ENCODE assay signal across 12 cellular contexts in genomic region chr9:132194508-132194907, GRCh38. TPM values are rescaled to one million over a fixed set of nuclear protein-coding genes. Genes with fewer than 3 reads are reported as not detected.
A peak's percentile ranks its signal among the peaks of the same experiment; 100 is the strongest.
DNase-seq lines count a peak whose midpoint lies in the region; ATAC-seq and TF ChIP-seq lines count a peak whose summit lies in the region.
"Had no signal": no experiment of that assay in that cellular context is flagged by ENCODE, and none has a peak within 500 bp of the region (broad histone marks: within the 10 kb centered on the region; RNA-seq: fewer than 3 reads in every experiment).

No MANE protein-coding gene starts in this region.

- H2AFZ ChIP-seq in smooth muscle cell (ENCODE audit: low read depth), result no peak overlapping the region
- H2AFZ ChIP-seq: GM23338 had no signal

- TF ChIP-seq CTCF in smooth muscle cell (IDR thresholded peaks at IDR 0.05; ENCODE audit: borderline replicate concordance, insufficient read depth, poor library complexity, severe bottlenecking), result no peak

- no peak overlapping the region for H3K4me3 ChIP-seq in BLaER1
- H3K4me3 ChIP-seq in BLaER1 treated with 17β-estradiol and CSF1 and Interleukin-3, amounts not matched to agents 10 nM and 100 nM, result no peak overlapping the region
- H3K4me3 ChIP-seq in smooth muscle cell, result no peak overlapping the region
- H3K4me3 ChIP-seq: A549, GM23338 had no signal

- H3K27me3 ChIP-seq in BLaER1 (no peaks in the 10 kb centered on the region), smooth muscle cell (ENCODE audit: low read depth) (no peaks in the 10 kb centered on the region)
- H3K27me3 ChIP-seq in BLaER1 treated with 17β-estradiol and CSF1 and Interleukin-3, amounts not matched to agents 10 nM and 100 nM, result 0 out of 22 replicates have a peak, but pooled peaks cover 0 to 4% (median 0%) of the 10 kb centered on the region in 11 experiments
- H3K27me3 ChIP-seq: BE2C had no signal

- H3K27ac ChIP-seq in BLaER1, result no peak overlapping the region
- H3K27ac ChIP-seq in BLaER1 treated with 17β-estradiol and CSF1 and Interleukin-3, amounts not matched to agents 10 nM and 100 nM, result no peak overlapping the region
- H3K27ac ChIP-seq in cingulate gyrus (ENCODE audit: low read depth, low read length), result peak overlapping the region; percentile 98
- peak overlapping the region; percentile 97 for H3K27ac ChIP-seq in substantia nigra (ENCODE audit: low read depth, low read length, poor library complexity, severe bottlenecking)
- no peak overlapping the region for H3K27ac ChIP-seq in smooth muscle cell (ENCODE audit: low read depth)
- H3K27ac ChIP-seq: A549 had no signal

- no peaks in the 10 kb centered on the region for H3K79me2 ChIP-seq in smooth muscle cell (ENCODE audit: low read depth)

- H3K4me2 ChIP-seq in BLaER1 (peak overlapping the region; percentile 66), smooth muscle cell (no peak overlapping the region)
- peak overlapping the region in 9 of 11 experiments; percentile 37 to 78 (median 56); a peak in 18 of 22 replicates for H3K4me2 ChIP-seq in BLaER1 treated with 17β-estradiol and CSF1 and Interleukin-3, amounts not matched to agents 10 nM and 100 nM
- H3K4me2 ChIP-seq: A549, GM23338 had no signal

- H3K9me3 ChIP-seq in BLaER1 (peaks cover 6% of the 10 kb centered on the region; the same call in 1 of the 2 replicates), smooth muscle cell (replicated peaks; ENCODE audit: low read depth) (no peaks in the 10 kb centered on the region)
- H3K9me3 ChIP-seq in BLaER1 treated with 17β-estradiol and CSF1 and Interleukin-3, amounts not matched to agents 10 nM and 100 nM (replicated peaks in 1 of 11), result peaks cover 0 to 14% (median 5%) of the 10 kb centered on the region in 11 experiments; a peak in 10 of 22 replicates
- H3K9me3 ChIP-seq: Caco-2 had no signal

- H3K9ac ChIP-seq in BLaER1, result no peak overlapping the region
- H3K9ac ChIP-seq in BLaER1 treated with 17β-estradiol and CSF1 and Interleukin-3, amounts not matched to agents 10 nM and 100 nM, result peak overlapping the region in 2 of 11 experiments; percentile 8 to 23; a peak in 1 of 22 replicates
- no peak overlapping the region for H3K9ac ChIP-seq in smooth muscle cell (ENCODE audit: low read depth)

- H3F3A ChIP-seq in smooth muscle cell (ENCODE audit: low read depth), result no peaks in the 10 kb centered on the region

- peaks cover 2% of the 10 kb centered on the region; the same call in 1 of the 2 replicates for H4K20me1 ChIP-seq in BLaER1
- peaks cover 0 to 42% (median 0%) of the 10 kb centered on the region in 11 experiments; a peak in 5 of 22 replicates for H4K20me1 ChIP-seq in BLaER1 treated with 17β-estradiol and CSF1 and Interleukin-3, amounts not matched to agents 10 nM and 100 nM
- H4K20me1 ChIP-seq in smooth muscle cell (ENCODE audit: low read depth), result no peaks in the 10 kb centered on the region

- H3K4me1 ChIP-seq in BLaER1 (peaks cover 62% of the 10 kb centered on the region), smooth muscle cell (ENCODE audit: low read depth) (no peaks in the 10 kb centered on the region)
- peaks cover 8 to 61% (median 52%) of the 10 kb centered on the region in 10 experiments for H3K4me1 ChIP-seq in BLaER1 treated with 17β-estradiol and CSF1 and Interleukin-3, amounts not matched to agents 10 nM and 100 nM
- H3K4me1 ChIP-seq: A549, BE2C, Caco-2 had no signal

- WGBS in smooth muscle cell (ENCODE audit: low lambda C conversion rate), result 86% methylated on average over 8 of the region's 8 CpGs

- H3K36me3 ChIP-seq in BLaER1 (peaks cover 19% of the 10 kb centered on the region), smooth muscle cell (ENCODE audit: low read depth) (no peaks in the 10 kb centered on the region)
- peaks cover 0 to 20% (median 16%) of the 10 kb centered on the region in 11 experiments; a peak in 16 of 22 replicates for H3K36me3 ChIP-seq in BLaER1 treated with 17β-estradiol and CSF1 and Interleukin-3, amounts not matched to agents 10 nM and 100 nM
- H3K36me3 ChIP-seq: BE2C had no signal

- ATAC-seq in HG03378 (IDR thresholded peaks at IDR 0.05; ENCODE audit: unreplicated experiment), result no peak
- ATAC-seq: GM23338 had no signal

- no peak for DNase-seq in substantia nigra (lab: John Stamatoyannopoulos, UW)
- no peak for DNase-seq in smooth muscle cell (lab: John Stamatoyannopoulos, UW; ENCODE audit: unreplicated experiment)
- DNase-seq: BE2C; Caco-2; CD8-positive, alpha-beta memory T cell; H7 had no signal

RNA-seq across cellular contexts. Expression of gene NTNG2, which starts 32.6 kb away (rescaled TPM):
- total RNA-seq in smooth muscle cell, result 0.36 TPM in 1 of 2 replicates, not detected in the other
- 0.58 and 1.0 TPM in 2 replicates for polyA plus RNA-seq in smooth muscle cell
- total RNA-seq: Caco-2 had no signal

Comparison
In these comparisons a context has a peak if more than half of its experiments do, and no peak if none do; other contexts are left out.
1. H3K27ac ChIP-seq: peak in cingulate gyrus (single experiment) and substantia nigra (single experiment); none in BLaER1 (single experiment), BLaER1 treated with 17β-estradiol and CSF1 and Interleukin-3, amounts not matched to agents 10 nM and 100 nM (0 of 11) and smooth muscle cell (single experiment).